In genomic region chr9:129886226-129887174, GRCh38 we compare ENCODE assay signal across 8 cellular contexts. TPM values are rescaled to one million over a fixed set of nuclear protein-coding genes. Genes with fewer than 3 reads are reported as not detected.
DNase-seq lines count a peak whose midpoint lies in the region; ATAC-seq lines count a peak whose summit lies in the region.

No MANE protein-coding gene starts in this region.

- peaks cover 18% of the 10 kb centered on the region for H3K36me3 ChIP-seq in SJSA1

- H3K9me3 Mint-ChIP-seq in naive thymus-derived CD8-positive, alpha-beta T cell: no peaks in the 10 kb centered on the region

- POLR2A ChIA-PET in naive thymus-derived CD8-positive, alpha-beta T cell (lab: Charles Lee): interaction anchor here (0.6 to 12.6 kb wide), 26 partner anchors 9 to 260 kb away, joined by 3 to 253 read pairs (median 5); partner anchors contain the start of genes C9orf78, FNBP1, GPR107 and TOR1A

- peaks cover 0 to 19% (median 2%) of the 10 kb centered on the region in 3 donors for H3K36me3 Mint-ChIP-seq in naive thymus-derived CD8-positive, alpha-beta T cell

- peak overlapping the region; percentile 86 to 98 (median 93) for H3K4me3 Mint-ChIP-seq in naive thymus-derived CD8-positive, alpha-beta T cell

- H3K9me3 ChIP-seq in SJSA1 (replicated peaks): no peaks in the 10 kb centered on the region

- peak overlapping the region; percentile 27; the same call in 1 of the 2 replicates for H3K27ac ChIP-seq in SJSA1

- no peak overlapping the region for H3K4me3 ChIP-seq in SJSA1

- H3K27ac Mint-ChIP-seq in naive thymus-derived CD8-positive, alpha-beta T cell: peak overlapping the region; percentile 97 to 100 (median 99)

- peaks cover 0 to 3% (median 0%) of the 10 kb centered on the region in 5 donors for H3K27me3 Mint-ChIP-seq in naive thymus-derived CD8-positive, alpha-beta T cell

- in situ Hi-C loops in G401 (cut with HindIII; ENCODE audit: low sequenced_read_pairs): no loop called here

- peaks cover 46 to 79% (median 75%) of the 10 kb centered on the region in 4 donors for H3K4me1 Mint-ChIP-seq in naive thymus-derived CD8-positive, alpha-beta T cell

- ATAC-seq in naive thymus-derived CD8-positive, alpha-beta T cell: peak; percentile 4 to 36
- no peak for ATAC-seq in HG02623 (IDR thresholded peaks at IDR 0.05; ENCODE audit: unreplicated experiment)
- no peak for ATAC-seq in HG02840 (IDR thresholded peaks at IDR 0.05; ENCODE audit: low FRiP score, unreplicated experiment)
- ATAC-seq in GM21526 (IDR thresholded peaks at IDR 0.05; ENCODE audit: low FRiP score, unreplicated experiment): no peak

- H3K4me1 ChIP-seq in SJSA1 (replicated peaks): peaks cover 54% of the 10 kb centered on the region

- no peaks in the 10 kb centered on the region for H3K27me3 ChIP-seq in SJSA1 (replicated peaks)

- DNase-seq in G401 (ENCODE audit: low spot score): peak; percentile 64
- no peak for DNase-seq in SJSA1 (ENCODE audit: low read depth in 1 of 2, low spot score in 2 of 2)
- peak; percentile 83 for DNase-seq in central memory CD4-positive, alpha-beta T cell
- DNase-seq in naive thymus-derived CD8-positive, alpha-beta T cell: peak in 9 of 10 donors; percentile 56 to 90 (median 83)
- no peak for DNase-seq in NCI-H187 (lab: John Stamatoyannopoulos, UW)

RNA-seq across cellular contexts. Expression of gene USP20, which starts 51.2 kb away (rescaled TPM):
- 27.7 and 34.3 TPM in 2 replicates for total RNA-seq in G401 (2014; rRNA removed; shearing (Covaris generic))
- total RNA-seq in SJSA1 (2014; rRNA removed; shearing (Covaris generic)): 2.1 and 3.4 TPM in 2 replicates
- total RNA-seq in naive thymus-derived CD8-positive, alpha-beta T cell: 100 to 1,000 TPM; 117 to 124 TPM
- 10 to 100 TPM; 37.1 to 76.4 (median 49.4) TPM for polyA plus RNA-seq in naive thymus-derived CD8-positive, alpha-beta T cell

RNA-seq across cellular contexts. Expression of gene C9orf78, which starts 51.4 kb away (rescaled TPM):
- 23.4 and 49.4 TPM in 2 replicates for total RNA-seq in G401 (2014; rRNA removed; shearing (Covaris generic))
- total RNA-seq in SJSA1 (2014; rRNA removed; shearing (Covaris generic)): 56.2 and 59.3 TPM in 2 replicates
- total RNA-seq in naive thymus-derived CD8-positive, alpha-beta T cell: 100 to 1,000 TPM in 1 of 2 experiments, 10 to 100 TPM in 1; 98.7 to 104 TPM
- 100 to 1,000 TPM; 191 to 242 (median 222) TPM for polyA plus RNA-seq in naive thymus-derived CD8-positive, alpha-beta T cell

Comparison
In these comparisons a context has a peak if more than half of its experiments do, and no peak if none do; other contexts are left out.
1. DNase-seq: peak in G401 (single experiment), central memory CD4-positive, alpha-beta T cell (single experiment) and naive thymus-derived CD8-positive, alpha-beta T cell (9 of 10); none in SJSA1 (0 of 2) and NCI-H187 (0 of 2).
2. ATAC-seq: peak in naive thymus-derived CD8-positive, alpha-beta T cell (2 of 2); none in HG02623 (single experiment), HG02840 (single experiment) and GM21526 (single experiment).